In the genomic region with DNA sequence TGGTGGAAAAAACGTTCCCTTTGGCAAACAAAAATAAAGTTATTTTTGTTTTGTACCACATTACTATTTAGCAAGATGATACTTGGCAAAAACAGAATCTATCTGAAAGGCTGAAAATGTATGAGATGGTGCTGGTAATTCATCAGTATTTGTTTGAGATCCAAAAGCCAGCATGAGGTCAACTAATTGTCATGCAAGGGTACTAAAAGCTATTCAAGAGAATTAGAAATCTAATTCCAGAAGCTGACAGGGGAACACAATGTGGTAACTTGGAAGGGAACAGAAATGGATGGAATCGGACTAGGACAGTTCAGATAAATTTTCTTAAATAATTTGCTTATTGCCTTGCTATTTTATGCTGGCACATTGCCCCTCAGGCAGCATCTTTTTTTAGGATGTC, we compare ENCODE assay signal across 1 cellular context.
TF ChIP-seq lines count a peak whose summit lies in the region.

No MANE protein-coding gene starts in this region.

TF ChIP-seq in H1, 55 proteins besides CTCF, POLR2A, EP300 and RAD21:
- TF ChIP-seq NRF1 (IDR thresholded peaks at IDR 0.05; ENCODE audit: low read depth, low read length) (no peak), SP1 (IDR thresholded peaks at IDR 0.05; ENCODE audit: low read depth, low read length) (no peak), TCF12 (IDR thresholded peaks at IDR 0.05; ENCODE audit: low read depth, low read length) (no peak), POU5F1 (IDR thresholded peaks at IDR 0.05; ENCODE audit: low read depth, low read length) (peak; percentile 84), BCL11A (IDR thresholded peaks at IDR 0.05; ENCODE audit: low read depth in 2 of 2, low read length in 2 of 2) (peak in 1 of 2 experiments; percentile 26), CREB1 (IDR thresholded peaks at IDR 0.05) (no peak), TBP (IDR thresholded peaks at IDR 0.05; ENCODE audit: low read depth, low read length) (no peak), HDAC6 (IDR thresholded peaks at IDR 0.05; ENCODE audit: low read depth, low read length) (no peak), ATF2 (IDR thresholded peaks at IDR 0.05; ENCODE audit: low read length) (no peak), SP2 (IDR thresholded peaks at IDR 0.05; ENCODE audit: low read length) (no peak), CBX8 (IDR thresholded peaks at IDR 0.05; ENCODE audit: borderline replicate concordance, low read depth, low read length) (no peak)
- TF ChIP-seq, protein P1, sequence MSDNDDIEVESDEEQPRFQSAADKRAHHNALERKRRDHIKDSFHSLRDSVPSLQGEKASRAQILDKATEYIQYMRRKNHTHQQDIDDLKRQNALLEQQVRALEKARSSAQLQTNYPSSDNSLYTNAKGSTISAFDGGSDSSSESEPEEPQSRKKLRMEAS (IDR thresholded peaks at IDR 0.05): no peak
